Comparison of ENCODE assay signal across 20 cellular contexts in genomic region chr2:126796931-126797621, GRCh38.
"Had no signal": no experiment of that assay in that cellular context is flagged by ENCODE, and none has a peak within 500 bp of the region (broad histone marks: within the 10 kb centered on the region; RNA-seq: fewer than 3 reads in every experiment).

No MANE protein-coding gene starts in this region.

- H3K4me1 Mint-ChIP-seq: activated naive CD8-positive, alpha-beta T cell treated with anti-CD3 and anti-CD28 coated beads, Interleukin-2, amount 10 ng/mL, durations not matched to agents 7 days and 5 days had no signal

- H3K4me1 ChIP-seq: heart left ventricle, right atrium auricular region had no signal

- ATAC-seq: left colon, SK-N-SH treated with all-trans-retinoic acid at 6 μM for 48 hours had no signal

- H3K27ac ChIP-seq: heart left ventricle, right atrium auricular region, thoracic aorta, WERI-Rb-1 had no signal

- H3K4me3 ChIP-seq: heart left ventricle, right atrium auricular region, smooth muscle cell, thoracic aorta had no signal

- H3K9me3 Mint-ChIP-seq: activated CD4-positive, alpha-beta memory T cell treated with anti-CD3 and anti-CD28 coated beads for 36 hours; activated naive CD8-positive, alpha-beta T cell treated with anti-CD3 and anti-CD28 coated beads, Interleukin-2, amount 10 ng/mL, durations not matched to agents 7 days and 5 days; activated T-helper 1 cell treated with anti-CD3 and anti-CD28 coated beads, Interleukin-12 subunit alpha, Interleukin-12 subunit beta, Interleukin-2, Interleukin-4 antibody, amounts not matched to agents 30 ng/mL and 10 ng/mL and 1 ng/mL, durations not matched to agents 14 hours and 24 hours and 36 hours; brain; dendritic cell treated with granulocyte-macrophage colony-stimulating factor and Interleukin-4, amounts not matched to agents 40 ng/mL and 50 ng/mL, for 4 days; natural killer cell treated with Interleukin-12 subunit alpha and Interleukin-12 subunit beta and Interleukin-15 and Interleukin-18, amount 100 ng/mL, for 72 hours had no signal

- H3K36me3 ChIP-seq: heart left ventricle, right atrium auricular region, thoracic aorta, WERI-Rb-1 had no signal

- DNase-seq: activated CD4-positive, alpha-beta memory T cell treated with anti-CD3 and anti-CD28 coated beads for 36 hours; activated naive CD8-positive, alpha-beta T cell treated with anti-CD3 and anti-CD28 coated beads, Interleukin-2, amount 10 ng/mL, durations not matched to agents 7 days and 5 days; effector memory CD4-positive, alpha-beta T cell; foreskin melanocyte; left colon; mammary epithelial cell; nucleus accumbens; Right ventricle myocardium superior; T-helper 1 cell; WERI-Rb-1 had no signal

- H3K4me3 Mint-ChIP-seq: activated CD4-positive, alpha-beta memory T cell treated with anti-CD3 and anti-CD28 coated beads for 36 hours; activated naive CD8-positive, alpha-beta T cell treated with anti-CD3 and anti-CD28 coated beads, Interleukin-2, amount 10 ng/mL, durations not matched to agents 7 days and 5 days; activated T-helper 1 cell treated with anti-CD3 and anti-CD28 coated beads, Interleukin-12 subunit alpha, Interleukin-12 subunit beta, Interleukin-2, Interleukin-4 antibody, amounts not matched to agents 30 ng/mL and 10 ng/mL and 1 ng/mL, durations not matched to agents 14 hours and 24 hours and 36 hours; brain; dendritic cell treated with granulocyte-macrophage colony-stimulating factor and Interleukin-4, amounts not matched to agents 40 ng/mL and 50 ng/mL, for 4 days; natural killer cell treated with Interleukin-12 subunit alpha and Interleukin-12 subunit beta and Interleukin-15 and Interleukin-18, amount 100 ng/mL, for 72 hours had no signal

- H3K27me3 ChIP-seq: right atrium auricular region had no signal

- H3K36me3 Mint-ChIP-seq: activated CD4-positive, alpha-beta memory T cell treated with anti-CD3 and anti-CD28 coated beads for 36 hours; activated naive CD8-positive, alpha-beta T cell treated with anti-CD3 and anti-CD28 coated beads, Interleukin-2, amount 10 ng/mL, durations not matched to agents 7 days and 5 days; brain; natural killer cell treated with Interleukin-12 subunit alpha and Interleukin-12 subunit beta and Interleukin-15 and Interleukin-18, amount 100 ng/mL, for 72 hours had no signal

- H3K27ac Mint-ChIP-seq: activated CD4-positive, alpha-beta memory T cell treated with anti-CD3 and anti-CD28 coated beads for 36 hours; activated naive CD8-positive, alpha-beta T cell treated with anti-CD3 and anti-CD28 coated beads, Interleukin-2, amount 10 ng/mL, durations not matched to agents 7 days and 5 days; activated T-helper 1 cell treated with anti-CD3 and anti-CD28 coated beads, Interleukin-12 subunit alpha, Interleukin-12 subunit beta, Interleukin-2, Interleukin-4 antibody, amounts not matched to agents 30 ng/mL and 10 ng/mL and 1 ng/mL, durations not matched to agents 14 hours and 24 hours and 36 hours; brain; dendritic cell treated with granulocyte-macrophage colony-stimulating factor and Interleukin-4, amounts not matched to agents 40 ng/mL and 50 ng/mL, for 4 days; natural killer cell treated with Interleukin-12 subunit alpha and Interleukin-12 subunit beta and Interleukin-15 and Interleukin-18, amount 100 ng/mL, for 72 hours; progenitor cell of endocrine pancreas had no signal

- H3K9me3 ChIP-seq: heart left ventricle, right atrium auricular region, thoracic aorta had no signal
